8 cellular contexts compared by ENCODE assay signal in genomic region chrX:150568320-150569154, GRCh38. TPM values are rescaled to one million over a fixed set of nuclear protein-coding genes. Genes with fewer than 3 reads are reported as not detected.
DNase-seq lines count a peak whose midpoint lies in the region; ATAC-seq and TF ChIP-seq lines count a peak whose summit lies in the region.

Gene MTM1, plus strand, starts transcription at chrX:150568621. Its CDS starts 23,994 bp downstream, at chrX:150592615.

- H3K4me1 Mint-ChIP-seq in progenitor cell of endocrine pancreas (ENCODE audit: low read depth), result peaks cover 8% of the 10 kb centered on the region

- H3K36me3 Mint-ChIP-seq in progenitor cell of endocrine pancreas (ENCODE audit: insufficient read depth), result no peaks in the 10 kb centered on the region

- peak; percentile 89 for ATAC-seq in GM18505 (IDR thresholded peaks at IDR 0.05; ENCODE audit: unreplicated experiment)
- ATAC-seq in HG02970 (IDR thresholded peaks at IDR 0.05; ENCODE audit: low FRiP score, unreplicated experiment), result peak; percentile 89
- ATAC-seq in left ventricle myocardium superior, result peak; percentile 98

- DNase-seq in NCI-H187 treated with DMSO at 0.1 percent for 48 hours (lab: John Stamatoyannopoulos, UW), result peak; percentile 69
- DNase-seq in T-helper 2 cell, result peak; percentile 72 to 97 (median 86)
- peak; percentile 9 to 95 (median 88) for DNase-seq in anterior cingulate cortex (lab: John Stamatoyannopoulos, UW)
- DNase-seq in left ventricle myocardium superior, result peak; percentile 96
- DNase-seq in progenitor cell of endocrine pancreas (ENCODE audit: low spot score, unreplicated experiment), result peak; percentile 82
- peak; percentile 94 for DNase-seq in ureter (ENCODE audit: low spot score)

- intact Hi-C loops in left ventricle myocardium superior (cut with micrococcal nuclease), result no loop called here

- H3K27ac Mint-ChIP-seq in progenitor cell of endocrine pancreas, result peak within 1 kb of the TSS; percentile 82

- peaks cover 3% of the 10 kb centered on the region for H3K9me3 Mint-ChIP-seq in progenitor cell of endocrine pancreas (ENCODE audit: low read depth)

- no peak for TF ChIP-seq CTCF in progenitor cell of endocrine pancreas (IDR thresholded peaks at IDR 0.05; ENCODE audit: unreplicated experiment)

- no peaks in the 10 kb centered on the region for H3K27me3 Mint-ChIP-seq in progenitor cell of endocrine pancreas

- peak; percentile 29 for TF ChIP-seq POLR2A in GM18505 (IDR thresholded peaks at IDR 0.05; ENCODE audit: borderline replicate concordance, extremely low read depth, insufficient read depth, insufficient read length)

- H3K4me3 Mint-ChIP-seq in progenitor cell of endocrine pancreas (ENCODE audit: low read depth), result peak within 1 kb of the TSS; percentile 76

RNA-seq across cellular contexts. Expression of gene MTM1, which starts in this region (rescaled TPM):
- 14.6 TPM for total RNA-seq in left ventricle myocardium superior
- 9.4 and 12.1 TPM in 2 replicates for total RNA-seq in progenitor cell of endocrine pancreas
- total RNA-seq in ureter, result 18.5 TPM

Comparison
In these comparisons a context has a peak if more than half of its experiments do, and no peak if none do; other contexts are left out.
1. Peak in every context shown above with its lines: DNase-seq and ATAC-seq.